7 cellular contexts compared by ENCODE assay signal in the genomic region with DNA sequence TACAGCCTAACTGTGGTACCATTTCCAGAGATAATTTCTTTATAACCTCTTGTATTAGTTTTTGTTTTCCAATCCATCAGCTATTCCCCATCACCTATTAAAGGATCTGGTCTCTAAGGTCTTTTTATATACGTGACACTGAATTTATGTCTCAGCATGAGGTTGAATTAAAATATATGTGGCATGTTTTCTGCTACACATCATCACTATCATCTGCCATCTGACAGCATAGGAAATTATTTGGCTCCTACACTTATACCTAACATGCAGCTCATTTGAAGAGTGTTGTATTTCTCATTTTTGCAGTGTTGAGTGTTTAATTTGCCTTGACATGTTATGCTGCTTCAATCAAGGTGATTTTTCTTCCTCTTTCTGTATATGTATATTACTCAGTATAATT.
"Had no signal": no experiment of that assay in that cellular context is flagged by ENCODE, and none has a peak within 500 bp of the region (broad histone marks: within the 10 kb centered on the region; RNA-seq: fewer than 3 reads in every experiment).

No MANE protein-coding gene starts in this region.

- H3K9me3 Mint-ChIP-seq: GM23338, H9, HFFc6 had no signal

- ATAC-seq: GM23338 had no signal

- H3K4me3 Mint-ChIP-seq: GM23338, H9, HFFc6 had no signal

- H3K4me2 ChIP-seq: GM23338, KMS-11 had no signal

- H3K27ac ChIP-seq: KMS-11 had no signal

- H3K27ac Mint-ChIP-seq: GM23338, HFFc6 had no signal

- H2AFZ ChIP-seq: GM23338 had no signal

- DNase-seq: H9, HCEC 1CT, HFFc6, IMR-90 had no signal

- H3K9ac ChIP-seq: KMS-11 had no signal

- H3K4me3 ChIP-seq: GM23338, K562 had no signal
